In the genomic region with DNA sequence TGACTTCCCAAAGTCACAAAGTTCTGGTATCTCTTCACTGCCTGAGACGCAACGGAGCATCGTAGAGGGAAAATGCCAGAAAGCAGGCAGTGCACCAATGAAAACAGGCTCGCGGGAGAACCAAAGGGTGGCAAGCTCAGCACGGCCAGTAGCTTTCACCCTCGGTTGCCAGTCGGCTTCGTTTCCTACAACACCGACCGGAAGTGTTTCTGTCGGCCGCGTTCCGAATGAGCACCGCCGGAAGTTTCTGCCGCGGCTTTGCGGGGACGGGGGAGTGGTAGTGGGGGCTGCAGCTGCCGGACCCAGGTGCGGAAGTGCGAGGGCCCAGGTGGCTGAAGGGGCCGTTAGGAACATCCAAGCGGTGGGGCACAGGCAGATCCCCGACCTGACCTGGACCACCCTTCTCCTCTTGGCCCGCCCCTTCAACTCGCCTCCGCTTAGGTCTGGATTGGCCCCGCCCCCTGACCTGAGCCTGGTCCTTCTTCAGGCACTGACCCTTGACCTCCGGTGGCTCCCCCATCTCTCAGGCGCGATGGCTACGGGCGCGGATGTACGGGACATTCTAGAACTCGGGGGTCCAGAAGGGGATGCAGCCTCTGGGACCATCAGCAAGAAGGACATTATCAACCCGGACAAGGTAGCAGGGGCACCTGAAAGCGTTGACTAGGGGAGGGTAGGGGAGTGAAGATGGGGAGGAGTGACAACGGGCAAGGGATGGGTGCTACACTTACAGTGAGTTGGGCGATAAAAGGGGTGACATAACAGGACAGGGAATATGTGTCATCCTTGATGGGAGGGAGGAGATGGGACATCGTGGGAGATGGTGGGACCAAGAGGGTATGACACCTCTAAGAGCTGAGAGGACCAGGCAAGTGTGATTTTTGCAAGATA, we compare ENCODE assay signal across 8 cellular contexts. TPM values are rescaled to one million over a fixed set of nuclear protein-coding genes. Genes with fewer than 3 reads are reported as not detected.
DNase-seq lines count a peak whose midpoint lies in the region; ATAC-seq and TF ChIP-seq lines count a peak whose summit lies in the region.

A gene with protein sequence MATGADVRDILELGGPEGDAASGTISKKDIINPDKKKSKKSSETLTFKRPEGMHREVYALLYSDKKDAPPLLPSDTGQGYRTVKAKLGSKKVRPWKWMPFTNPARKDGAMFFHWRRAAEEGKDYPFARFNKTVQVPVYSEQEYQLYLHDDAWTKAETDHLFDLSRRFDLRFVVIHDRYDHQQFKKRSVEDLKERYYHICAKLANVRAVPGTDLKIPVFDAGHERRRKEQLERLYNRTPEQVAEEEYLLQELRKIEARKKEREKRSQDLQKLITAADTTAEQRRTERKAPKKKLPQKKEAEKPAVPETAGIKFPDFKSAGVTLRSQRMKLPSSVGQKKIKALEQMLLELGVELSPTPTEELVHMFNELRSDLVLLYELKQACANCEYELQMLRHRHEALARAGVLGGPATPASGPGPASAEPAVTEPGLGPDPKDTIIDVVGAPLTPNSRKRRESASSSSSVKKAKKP (plus strand): TSS at position 250 of the 891 bp plus-strand sequence. CDS start 283 bp downstream, at position 533.

- peak in 1 of 12 donors; percentile 8 for TF ChIP-seq CTCF in heart left ventricle (IDR thresholded peaks at IDR 0.05)
- peak in 2 of 5 experiments; percentile 23 to 34 for TF ChIP-seq CTCF in transverse colon (IDR thresholded peaks at IDR 0.05)

- no peaks in the 10 kb centered on the region for H3K9me3 ChIP-seq in adipocyte (ENCODE audit: control insufficient read depth, low read length)
- H3K9me3 ChIP-seq in heart left ventricle, result no peaks in the 10 kb centered on the region
- no peaks in the 10 kb centered on the region for H3K9me3 ChIP-seq in transverse colon

- peak within 1 kb of the TSS; percentile 94 for H3K4me3 ChIP-seq in adipocyte (ENCODE audit: low read length)
- H3K4me3 ChIP-seq in heart left ventricle, result peak within 1 kb of the TSS; percentile 65 to 99 (median 87)
- H3K4me3 ChIP-seq in transverse colon, result peak within 1 kb of the TSS; percentile 66 to 88 (median 80)

- intact Hi-C loops in heart left ventricle (cut with DNase I), result loop anchor here in 7 of 10 donors (2.0 to 10.0 kb wide), 5 partner anchors 281 to 441 kb away; no protein-coding TSS in a partner anchor
- intact Hi-C loops in transverse colon (cut with DNase I; ENCODE audit: low total_unique reads), result no loop called here

- in situ Hi-C loops in transverse colon (cut with MboI; ENCODE audit: low pct_ligation_motif_present in 1 of 4, low pct_unique_long_range_greater_than_20kb in 1 of 4, low sequenced_read_pairs in 3 of 4), result loop anchor here (10.0 to 25.0 kb wide), 4 partner anchors 99 to 374 kb away; no protein-coding TSS in a partner anchor

- peaks cover 16% of the 10 kb centered on the region for H3K36me3 ChIP-seq in adipocyte (ENCODE audit: control insufficient read depth, insufficient read depth, low read length, severe bottlenecking)
- H3K36me3 ChIP-seq in heart left ventricle, result peaks cover 0 to 41% (median 28%) of the 10 kb centered on the region in 9 donors
- no peaks in the 10 kb centered on the region for H3K36me3 ChIP-seq in transverse colon

- peak within 1 kb of the TSS; percentile 39 to 86 (median 82) for H3K27ac ChIP-seq in heart left ventricle
- H3K27ac ChIP-seq in transverse colon, result peak within 1 kb of the TSS; percentile 70 to 88 (median 84)

- no peak for TF ChIP-seq EP300 in transverse colon (IDR thresholded peaks at IDR 0.05; ENCODE audit: low read depth)

- DNase-seq in GM03348 (ENCODE audit: low spot score), result peak; percentile 90
- DNase-seq in NCI-H1417 treated with DMSO at 0.1 percent for 48 hours (lab: John Stamatoyannopoulos, UW), result peak; percentile 60
- DNase-seq in T follicular helper cell (ENCODE audit: low read depth), result peak; percentile 73
- DNase-seq in adipocyte (ENCODE audit: low read depth), result peak; percentile 94
- DNase-seq in heart left ventricle, result peak; percentile 82 to 91 (median 84)
- DNase-seq in pons (ENCODE audit: low spot score), result peak; percentile 86
- peak; percentile 87 for DNase-seq in transverse colon

- ATAC-seq in HG02610 (IDR thresholded peaks at IDR 0.05; ENCODE audit: unreplicated experiment) (peak; percentile 57), heart left ventricle (peak; percentile 80 to 95 (median 90))

- peak within 1 kb of the TSS; percentile 92 for H3K9ac ChIP-seq in adipocyte (ENCODE audit: low read length)

- H3K4me1 ChIP-seq in adipocyte (ENCODE audit: control insufficient read depth, insufficient read depth, low read length), result peaks cover 18% of the 10 kb centered on the region
- peaks cover 0 to 23% (median 15%) of the 10 kb centered on the region in 12 donors for H3K4me1 ChIP-seq in heart left ventricle
- H3K4me1 ChIP-seq in transverse colon, result peaks cover 5 to 22% (median 21%) of the 10 kb centered on the region in 4 donors

- WGBS in heart left ventricle, 4 donors, result 0 to 1% (median 1%) methylated on average over 22 to 44 of the region's 44 CpGs
- WGBS in transverse colon (ENCODE audit: low coverage in 1 of 2), 2 donors, result 1 to 5% methylated on average over 6 to 44 of the region's 44 CpGs

- H3K27me3 ChIP-seq in adipocyte (replicated peaks; ENCODE audit: control insufficient read depth, insufficient read depth, low read length) (no peaks in the 10 kb centered on the region), heart left ventricle (no peaks in the 10 kb centered on the region), transverse colon (no peaks in the 10 kb centered on the region)

- TF ChIP-seq POLR2A in heart left ventricle (IDR thresholded peaks at IDR 0.05), result peak in 1 of 2 donors; percentile 58
- TF ChIP-seq POLR2A in transverse colon (IDR thresholded peaks at IDR 0.05), result no peak

RNA-seq across cellular contexts. Expression of the gene that starts here (rescaled TPM):
- total RNA-seq in heart left ventricle (10 to 100 TPM; 23.5 to 35.5 (median 27.7) TPM), transverse colon (100 to 1,000 TPM in 2 of 4 donors, 10 to 100 TPM in 2; 57.8 to 130 (median 93.6) TPM)
- 10 to 100 TPM; 30.5 to 31.9 TPM for polyA plus RNA-seq in heart left ventricle

Comparison
In these comparisons a context has a peak if more than half of its experiments do, and no peak if none do; other contexts are left out.
1. Peak in every context shown above with its lines: DNase-seq, ATAC-seq, H3K4me3 ChIP-seq and H3K27ac ChIP-seq.